ENCODE assay signal across 8 cellular contexts in genomic region chr1:8078176-8078671, GRCh38. TPM values are rescaled to one million over a fixed set of nuclear protein-coding genes. Genes with fewer than 3 reads are reported as not detected.
DNase-seq lines count a peak whose midpoint lies in the region; ATAC-seq and TF ChIP-seq lines count a peak whose summit lies in the region.
"Had no signal": no experiment of that assay in that cellular context is flagged by ENCODE, and none has a peak within 500 bp of the region (broad histone marks: within the 10 kb centered on the region; RNA-seq: fewer than 3 reads in every experiment).

No MANE protein-coding gene starts in this region.

- peak overlapping the region; percentile 95 for H3K27ac ChIP-seq in SJCRH30

- no peaks in the 10 kb centered on the region for H3K27me3 ChIP-seq in H7 (ENCODE audit: control insufficient read depth, insufficient read depth, low read length)
- no peaks in the 10 kb centered on the region for H3K27me3 ChIP-seq in SJCRH30
- H3K27me3 ChIP-seq in skeletal muscle satellite cell (ENCODE audit: control insufficient read depth, insufficient read depth, low read length): no peaks in the 10 kb centered on the region

- peak overlapping the region; percentile 60 for H3K4me2 ChIP-seq in skeletal muscle satellite cell (ENCODE audit: low read length)

- no peak for ATAC-seq in HG03097 (IDR thresholded peaks at IDR 0.05; ENCODE audit: low FRiP score, unreplicated experiment)

- H3K9me3 ChIP-seq in SJCRH30 (replicated peaks) (no peaks in the 10 kb centered on the region), skeletal muscle satellite cell (replicated peaks; ENCODE audit: low read length) (no peaks in the 10 kb centered on the region)

- peak overlapping the region; percentile 78 for H3K9ac ChIP-seq in skeletal muscle satellite cell (ENCODE audit: low read depth, low read length)

- CTCF ChIA-PET in HEK293T (lab: Yijun Ruan, JAX): interaction anchor here (1.4 kb wide), 1 partner anchor 236 kb away, joined by 7 read pairs; no protein-coding TSS in a partner anchor

- no peak for TF ChIP-seq CTCF in fibroblast of villous mesenchyme (IDR thresholded peaks at IDR 0.05; ENCODE audit: insufficient read depth, low read depth, low read length)

- H3K36me3 ChIP-seq in H7 (replicated peaks; ENCODE audit: control insufficient read depth, insufficient read depth, low read length) (no peaks in the 10 kb centered on the region), SJCRH30 (no peaks in the 10 kb centered on the region), skeletal muscle satellite cell (ENCODE audit: insufficient read depth, low read length) (no peaks in the 10 kb centered on the region)

- H3K4me1 ChIP-seq in SJCRH30: peaks cover 47% of the 10 kb centered on the region
- peaks cover 63% of the 10 kb centered on the region for H3K4me1 ChIP-seq in skeletal muscle satellite cell (ENCODE audit: control insufficient read depth, insufficient read depth, low read length)

- POLR2A ChIA-PET in HEK293T (lab: Yijun Ruan, JAX): interaction anchor here (1.1 to 1.4 kb wide), 2 partner anchors 11 to 16 kb away, joined by 3 to 4 read pairs; no protein-coding TSS in a partner anchor

- H3K4me3 ChIP-seq in H7 (ENCODE audit: insufficient read depth, low read depth, low read length) (no peak overlapping the region), SJCRH30 (peak overlapping the region; percentile 9), fibroblast of villous mesenchyme (ENCODE audit: low read depth, low read length) (no peak overlapping the region), skeletal muscle satellite cell (ENCODE audit: low read length) (peak overlapping the region; percentile 43)

- DNase-seq in H7: peak; percentile 11
- DNase-seq in SJCRH30: peak; percentile 55 to 72
- DNase-seq in fibroblast of villous mesenchyme (ENCODE audit: low read depth): peak; percentile 71
- DNase-seq in HEK293T (ENCODE audit: extremely low spot score): no peak
- DNase-seq in NCI-H1694 (lab: John Stamatoyannopoulos, UW): no peak
- DNase-seq: naive B cell had no signal

TF ChIP-seq in HEK293T, 16 proteins besides CTCF, POLR2A, EP300 and RAD21:
- TF ChIP-seq FOXM1 (IDR thresholded peaks at IDR 0.05; ENCODE audit: borderline replicate concordance) (no peak), CTBP1 (IDR thresholded peaks at IDR 0.05; ENCODE audit: borderline replicate concordance) (no peak), TARDBP (IDR thresholded peaks at IDR 0.05) (no peak), NFRKB (IDR thresholded peaks at IDR 0.05) (no peak), FOXA1 (IDR thresholded peaks at IDR 0.05) (no peak), ZNF384 (IDR thresholded peaks at IDR 0.05) (no peak)

RNA-seq across cellular contexts. Expression of gene ERRFI1, which starts 52.1 kb away (rescaled TPM):
- 37.3 and 42.6 TPM in 2 replicates for total RNA-seq in H7 (2014; rRNA removed; shearing (Covaris generic))
- total RNA-seq in SJCRH30 (2014; rRNA removed; shearing (Covaris generic)): 197 and 220 TPM in 2 replicates
- total RNA-seq in fibroblast of villous mesenchyme: 34.8 and 70.4 TPM in 2 replicates
- total RNA-seq in skeletal muscle satellite cell (2012; rRNA removed): 38.3 and 86.7 TPM in 2 replicates

Comparison
In these comparisons a context has a peak if more than half of its experiments do, and no peak if none do; other contexts are left out.
1. DNase-seq: peak in H7 (single experiment), SJCRH30 (2 of 2) and fibroblast of villous mesenchyme (single experiment); none in HEK293T (single experiment) and NCI-H1694 (single experiment).
2. H3K4me3 ChIP-seq: peak in SJCRH30 (single experiment) and skeletal muscle satellite cell (single experiment); none in H7 (single experiment) and fibroblast of villous mesenchyme (single experiment).